Comparison of ENCODE assay signal across 8 cellular contexts in genomic region chr12:93784339-93785086, GRCh38.
A peak's percentile ranks its signal among the peaks of the same experiment; 100 is the strongest.
DNase-seq lines count a peak whose midpoint lies in the region; ATAC-seq and TF ChIP-seq lines count a peak whose summit lies in the region.

No MANE protein-coding gene starts in this region.

- H3K27ac Mint-ChIP-seq in CD14-positive monocyte (peak overlapping the region in 6 of 7 donors; percentile 5 to 82 (median 54)), glutamatergic neuron (ENCODE audit: unreplicated experiment) (peak overlapping the region; percentile 89)

- no peak for DNase-seq in CD14-positive monocyte (ENCODE audit: low spot score)
- peak; percentile 89 for DNase-seq in LNCaP clone FGC (ENCODE audit: low read depth)
- peak; percentile 6 for DNase-seq in activated effector memory CD4-positive, alpha-beta T cell treated with Interleukin-2 at 50 U/mL for 16 hours
- DNase-seq in glutamatergic neuron: peak; percentile 47
- peak; percentile 72 for DNase-seq in retina
- DNase-seq in HEK293T (ENCODE audit: extremely low spot score): no peak
- no peak for DNase-seq in 8988T

- peaks cover 0 to 4% (median 3%) of the 10 kb centered on the region in 3 donors for H3K27me3 Mint-ChIP-seq in CD14-positive monocyte (ENCODE audit: low read depth in 3 of 3)
- peaks cover 2% of the 10 kb centered on the region for H3K27me3 Mint-ChIP-seq in glutamatergic neuron (ENCODE audit: unreplicated experiment)

- CTCF ChIA-PET in HEK293T (lab: Yijun Ruan, JAX): no interaction called here

- intact Hi-C loops in CD14-positive monocyte (cut with micrococcal nuclease): no loop called here

- H3K9me3 Mint-ChIP-seq in CD14-positive monocyte (peaks cover 0 to 6% (median 4%) of the 10 kb centered on the region in 7 donors), glutamatergic neuron (ENCODE audit: unreplicated experiment) (peaks cover 9% of the 10 kb centered on the region)

- no peak overlapping the region for H3K4me3 Mint-ChIP-seq in CD14-positive monocyte
- peak overlapping the region; percentile 25 for H3K4me3 Mint-ChIP-seq in glutamatergic neuron (ENCODE audit: unreplicated experiment)

- H3K36me3 Mint-ChIP-seq in CD14-positive monocyte: peaks cover 0 to 3% of the 10 kb centered on the region in 2 donors
- H3K36me3 Mint-ChIP-seq in glutamatergic neuron (ENCODE audit: unreplicated experiment): no peaks in the 10 kb centered on the region

- no peak overlapping the region for H3K4me3 ChIP-seq in LNCaP clone FGC (ENCODE audit: low read depth, low read length)

- TF ChIP-seq CTCF in CD14-positive monocyte (IDR thresholded peaks at IDR 0.05) (no peak), LNCaP clone FGC (IDR thresholded peaks at IDR 0.05; ENCODE audit: control insufficient read depth, extremely low read depth, insufficient read depth) (no peak), glutamatergic neuron (IDR thresholded peaks at IDR 0.05; ENCODE audit: partially characterized antibody, unreplicated experiment) (no peak)

- POLR2A ChIA-PET in HEK293T (lab: Yijun Ruan, JAX): no interaction called here

- ATAC-seq in HG03378 (IDR thresholded peaks at IDR 0.05; ENCODE audit: unreplicated experiment): no peak

- H3K4me1 Mint-ChIP-seq in CD14-positive monocyte (peaks cover 21% of the 10 kb centered on the region), glutamatergic neuron (ENCODE audit: low read depth, unreplicated experiment) (peaks cover 31% of the 10 kb centered on the region)

TF ChIP-seq in HEK293T, 16 proteins besides CTCF, POLR2A, EP300 and RAD21:
- TF ChIP-seq CTBP1 (IDR thresholded peaks at IDR 0.05; ENCODE audit: borderline replicate concordance): no peak
- no peak for TF ChIP-seq BHLHE40 (IDR thresholded peaks at IDR 0.05; ENCODE audit: borderline replicate concordance)
- TF ChIP-seq TARDBP (IDR thresholded peaks at IDR 0.05): no peak
- no peak for TF ChIP-seq FOXM1 (IDR thresholded peaks at IDR 0.05; ENCODE audit: borderline replicate concordance)
- TF ChIP-seq LEF1 (IDR thresholded peaks at IDR 0.05; ENCODE audit: borderline replicate concordance): no peak

Comparison
In these comparisons a context has a peak if more than half of its experiments do, and no peak if none do; other contexts are left out.
1. DNase-seq: peak in LNCaP clone FGC (single experiment), activated effector memory CD4-positive, alpha-beta T cell treated with Interleukin-2 at 50 U/mL for 16 hours (single experiment), glutamatergic neuron (single experiment) and retina (single experiment); none in CD14-positive monocyte (single experiment), HEK293T (single experiment) and 8988T (single experiment).